Comparison of ENCODE assay signal across 19 cellular contexts in genomic region chr13:92044351-92044750, GRCh38.
DNase-seq lines count a peak whose midpoint lies in the region; ATAC-seq, FAIRE-seq and TF ChIP-seq lines count a peak whose summit lies in the region.
"Had no signal": no experiment of that assay in that cellular context is flagged by ENCODE, and none has a peak within 500 bp of the region (broad histone marks: within the 10 kb centered on the region; RNA-seq: fewer than 3 reads in every experiment).

No MANE protein-coding gene starts in this region.

- in situ Hi-C loops in GM13977 (cut with MboI; ENCODE audit: low pct_unique_long_range_greater_than_20kb, low sequenced_read_pairs, unreplicated experiment): no loop called here

- H3K36me3 ChIP-seq in body of pancreas (replicated peaks in 1 of 2; ENCODE audit: insufficient read depth in 1 of 2, low read depth in 2 of 2) (no peaks in the 10 kb centered on the region), pancreas (no peaks in the 10 kb centered on the region)

- H3K4me3 ChIP-seq in LNCaP clone FGC (ENCODE audit: low read depth, low read length): no peak overlapping the region
- no peak overlapping the region for H3K4me3 ChIP-seq in body of pancreas
- no peak overlapping the region for H3K4me3 ChIP-seq in pancreas
- H3K4me3 ChIP-seq: GM23248 had no signal

- DNase-seq in LNCaP clone FGC (ENCODE audit: low read depth): peak; percentile 53
- DNase-seq in NCI-H446 treated with DMSO at 0.1 percent for 48 hours (lab: John Stamatoyannopoulos, UW): peak; percentile 16
- DNase-seq in body of pancreas: peak in 3 of 4 donors; percentile 11 to 13 (median 12)
- no peak for DNase-seq in pancreas
- DNase-seq in NCI-H1092 treated with DMSO at 0.1 percent for 48 hours (lab: John Stamatoyannopoulos, UW): no peak
- DNase-seq in NCI-H2081 treated with DMSO at 0.1 percent for 48 hours (lab: John Stamatoyannopoulos, UW): no peak
- no peak for DNase-seq in GM13977 (ENCODE audit: low spot score)
- DNase-seq: C1 segment of cervical spinal cord; Calu3; CD4-positive, alpha-beta memory T cell; COR-L47; DND-41; GM23248; H7; HCEC 1CT had no signal

- H3K4me1 ChIP-seq in body of pancreas (peaks cover 5% of the 10 kb centered on the region), pancreas (no peaks in the 10 kb centered on the region)

- FAIRE-seq in pancreas (lab: Jason Lieb, UNC): no peak
- FAIRE-seq: G401.6, GM12892, GM19239, H1 had no signal

- H3K27ac ChIP-seq in body of pancreas (no peak overlapping the region), pancreas (no peak overlapping the region)
- H3K27ac ChIP-seq: GM23248 had no signal

- H3K27me3 ChIP-seq in body of pancreas (no peaks in the 10 kb centered on the region), pancreas (no peaks in the 10 kb centered on the region)

- ATAC-seq in body of pancreas: peak; percentile 35
- ATAC-seq in pancreas: peak in 3 of 4 donors; percentile 67 to 96 (median 86)

- intact Hi-C loops in body of pancreas (cut with DNase I): no loop called here
- intact Hi-C loops in pancreas (cut with DNase I): no loop called here

- TF ChIP-seq POLR2A in body of pancreas (IDR thresholded peaks at IDR 0.05): no peak

- TF ChIP-seq CTCF in LNCaP clone FGC (IDR thresholded peaks at IDR 0.05; ENCODE audit: control insufficient read depth, extremely low read depth, insufficient read depth) (no peak), body of pancreas (IDR thresholded peaks at IDR 0.05) (peak in 1 of 7 experiments; percentile 5), pancreas (IDR thresholded peaks at IDR 0.05) (no peak), GM13977 (IDR thresholded peaks at IDR 0.05; ENCODE audit: extremely low read depth, insufficient read depth, missing control alignments) (no peak)

- WGBS in body of pancreas, 2 donors: 34 to 36% methylated on average over 3 of the region's 3 CpGs
- WGBS in pancreas, 2 donors: 29 to 36% methylated on average over 3 of the region's 3 CpGs

- H3K9me3 ChIP-seq in body of pancreas: no peaks in the 10 kb centered on the region
- no peaks in the 10 kb centered on the region for H3K9me3 ChIP-seq in pancreas

Comparison
In these comparisons a context has a peak if more than half of its experiments do, and no peak if none do; other contexts are left out.
1. DNase-seq: peak in LNCaP clone FGC (single experiment), NCI-H446 treated with DMSO at 0.1 percent for 48 hours (single experiment) and body of pancreas (3 of 4); none in pancreas (0 of 6), NCI-H1092 treated with DMSO at 0.1 percent for 48 hours (single experiment), NCI-H2081 treated with DMSO at 0.1 percent for 48 hours (single experiment) and GM13977 (single experiment).